ENCODE assay signal across 1 cellular context in genomic region chr5:173890195-173890951, GRCh38.
TF ChIP-seq lines count a peak whose summit lies in the region.

No MANE protein-coding gene starts in this region.

TF ChIP-seq in HepG2, 621 proteins besides CTCF, POLR2A, EP300 and RAD21 (continued from another document and continues in another):
- TF ChIP-seq ZNF687 (CRISPR knock-in tag; IDR thresholded peaks at IDR 0.05) (peak; percentile 76), ZNF207 (IDR thresholded peaks at IDR 0.05; ENCODE audit: borderline replicate concordance) (no peak), ZFP82 (CRISPR knock-in tag; IDR thresholded peaks at IDR 0.05; ENCODE audit: borderline replicate concordance) (no peak), SP5 (CRISPR knock-in tag; IDR thresholded peaks at IDR 0.05; ENCODE audit: borderline replicate concordance, low read depth) (no peak), ZC3H13 (CRISPR knock-in tag; IDR thresholded peaks at IDR 0.05) (peak; percentile 83; the same call in 1 of the 2 replicates), TBX3 (IDR thresholded peaks at IDR 0.05; ENCODE audit: borderline replicate concordance) (no peak), RFXANK (CRISPR knock-in tag; IDR thresholded peaks at IDR 0.05) (no peak), ZBTB25 (CRISPR knock-in tag; IDR thresholded peaks at IDR 0.05) (no peak), ZNF598 (CRISPR knock-in tag; IDR thresholded peaks at IDR 0.05; ENCODE audit: borderline replicate concordance) (no peak), UBTF (CRISPR knock-in tag; IDR thresholded peaks at IDR 0.05) (peak; percentile 54; the same call in 1 of the 2 replicates), MATR3 (CRISPR knock-in tag; IDR thresholded peaks at IDR 0.05) (no peak), ZNF770 (CRISPR knock-in tag; IDR thresholded peaks at IDR 0.05) (no peak), GLMP (CRISPR knock-in tag; IDR thresholded peaks at IDR 0.05; ENCODE audit: borderline replicate concordance) (no peak), ZNF234 (CRISPR knock-in tag; conservative IDR thresholded peaks at IDR 0.05) (0 out of 2 replicates have a peak, but pooled peaks have one; percentile 50), MLLT10 (CRISPR knock-in tag; IDR thresholded peaks at IDR 0.05) (no peak), ZNF572 (CRISPR knock-in tag; IDR thresholded peaks at IDR 0.05) (peak; percentile 60; the same call in 1 of the 2 replicates), ZBTB43 (CRISPR knock-in tag; conservative IDR thresholded peaks at IDR 0.05) (no peak), DNMT3B (CRISPR knock-in tag; conservative IDR thresholded peaks at IDR 0.05) (no peak), KDM2A (CRISPR knock-in tag; IDR thresholded peaks at IDR 0.05; ENCODE audit: borderline replicate concordance, low read depth) (no peak; the same call in 1 of the 2 replicates), GFI1 (CRISPR knock-in tag; IDR thresholded peaks at IDR 0.05; ENCODE audit: borderline replicate concordance) (no peak), ZNF749 (CRISPR knock-in tag; IDR thresholded peaks at IDR 0.05; ENCODE audit: borderline replicate concordance) (0 out of 2 replicates have a peak, but pooled peaks have one; percentile 35), ARID4A (CRISPR knock-in tag; IDR thresholded peaks at IDR 0.05; ENCODE audit: borderline replicate concordance) (peak; percentile 70), ZNF720 (CRISPR knock-in tag; IDR thresholded peaks at IDR 0.05) (no peak), PRDM4 (CRISPR knock-in tag; IDR thresholded peaks at IDR 0.05; ENCODE audit: borderline replicate concordance) (no peak), PTBP1 (IDR thresholded peaks at IDR 0.05; ENCODE audit: low read depth, low read length, poor library complexity, severe bottlenecking) (no peak), TFDP2 (CRISPR knock-in tag; IDR thresholded peaks at IDR 0.05) (no peak), ZNF605 (CRISPR knock-in tag; IDR thresholded peaks at IDR 0.05) (0 out of 2 replicates have a peak, but pooled peaks have one; percentile 35), NCOA1 (CRISPR knock-in tag; IDR thresholded peaks at IDR 0.05) (no peak), ZMYM3 (CRISPR knock-in tag; IDR thresholded peaks at IDR 0.05) (no peak), ZNF501 (CRISPR knock-in tag; IDR thresholded peaks at IDR 0.05) (peak; percentile 72; the same call in 1 of the 2 replicates)
- TF ChIP-seq, protein P1, sequence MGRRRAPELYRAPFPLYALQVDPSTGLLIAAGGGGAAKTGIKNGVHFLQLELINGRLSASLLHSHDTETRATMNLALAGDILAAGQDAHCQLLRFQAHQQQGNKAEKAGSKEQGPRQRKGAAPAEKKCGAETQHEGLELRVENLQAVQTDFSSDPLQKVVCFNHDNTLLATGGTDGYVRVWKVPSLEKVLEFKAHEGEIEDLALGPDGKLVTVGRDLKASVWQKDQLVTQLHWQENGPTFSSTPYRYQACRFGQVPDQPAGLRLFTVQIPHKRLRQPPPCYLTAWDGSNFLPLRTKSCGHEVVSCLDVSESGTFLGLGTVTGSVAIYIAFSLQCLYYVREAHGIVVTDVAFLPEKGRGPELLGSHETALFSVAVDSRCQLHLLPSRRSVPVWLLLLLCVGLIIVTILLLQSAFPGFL (CRISPR knock-in tag; IDR thresholded peaks at IDR 0.05) = no peak
- TF ChIP-seq, protein P2, sequence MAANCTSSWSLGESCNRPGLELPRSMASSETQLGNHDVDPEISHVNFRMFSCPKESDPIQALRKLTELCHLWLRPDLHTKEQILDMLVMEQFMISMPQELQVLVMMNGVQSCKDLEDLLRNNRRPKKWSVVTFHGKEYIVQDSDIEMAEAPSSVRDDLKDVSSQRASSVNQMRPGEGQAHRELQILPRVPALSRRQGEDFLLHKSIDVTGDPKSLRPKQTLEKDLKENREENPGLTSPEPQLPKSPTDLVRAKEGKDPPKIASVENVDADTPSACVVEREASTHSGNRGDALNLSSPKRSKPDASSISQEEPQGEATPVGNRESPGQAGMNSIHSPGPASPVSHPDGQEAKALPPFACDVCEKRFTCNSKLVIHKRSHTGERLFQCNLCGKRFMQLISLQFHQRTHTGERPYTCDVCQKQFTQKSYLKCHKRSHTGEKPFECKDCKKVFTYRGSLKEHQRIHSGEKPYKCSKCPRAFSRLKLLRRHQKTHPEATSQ (CRISPR knock-in tag; IDR thresholded peaks at IDR 0.05; ENCODE audit: borderline replicate concordance) = peak; percentile 39; the same call in 1 of the 2 replicates
